In genomic region chr14:37583358-37584210, GRCh38 we compare ENCODE assay signal across 1 cellular context.
TF ChIP-seq lines count a peak whose summit lies in the region.

No MANE protein-coding gene starts in this region.

TF ChIP-seq in HepG2, 621 proteins besides CTCF, POLR2A, EP300 and RAD21 (continued from another document and continues in another):
- TF ChIP-seq ZNF687 (CRISPR knock-in tag; IDR thresholded peaks at IDR 0.05): peak; percentile 81
- peak; percentile 61; the same call in 1 of the 2 replicates for TF ChIP-seq SALL2 (CRISPR knock-in tag; IDR thresholded peaks at IDR 0.05)
- TF ChIP-seq ZNF276 (CRISPR knock-in tag; IDR thresholded peaks at IDR 0.05; ENCODE audit: low read depth): no peak
- TF ChIP-seq REXO4 (CRISPR knock-in tag; IDR thresholded peaks at IDR 0.05; ENCODE audit: borderline replicate concordance): no peak
- TF ChIP-seq ZNF484 (CRISPR knock-in tag; IDR thresholded peaks at IDR 0.05; ENCODE audit: borderline replicate concordance, low read depth): no peak
- no peak for TF ChIP-seq ZNF720 (CRISPR knock-in tag; IDR thresholded peaks at IDR 0.05)
- TF ChIP-seq CCDC6 (CRISPR knock-in tag; IDR thresholded peaks at IDR 0.05): no peak
- TF ChIP-seq ZBTB34 (CRISPR knock-in tag; IDR thresholded peaks at IDR 0.05): no peak
- TF ChIP-seq KMT2B (CRISPR knock-in tag; IDR thresholded peaks at IDR 0.05): peak; percentile 60; the same call in 1 of the 2 replicates
- 0 out of 2 replicates have a peak, but pooled peaks have one; percentile 30 for TF ChIP-seq TFDP2 (CRISPR knock-in tag; IDR thresholded peaks at IDR 0.05)
- TF ChIP-seq RFXANK (CRISPR knock-in tag; IDR thresholded peaks at IDR 0.05): no peak
- TF ChIP-seq ZNF326 (CRISPR knock-in tag; IDR thresholded peaks at IDR 0.05; ENCODE audit: borderline replicate concordance): no peak
- TF ChIP-seq ZNF292 (CRISPR knock-in tag; IDR thresholded peaks at IDR 0.05; ENCODE audit: borderline replicate concordance, low read depth): peak; percentile 84; the same call in 1 of the 2 replicates
- no peak for TF ChIP-seq ZNF891 (CRISPR knock-in tag; IDR thresholded peaks at IDR 0.05)
- TF ChIP-seq CSRNP1 (CRISPR knock-in tag; IDR thresholded peaks at IDR 0.05): no peak
- no peak for TF ChIP-seq SETDB1 (CRISPR knock-in tag; IDR thresholded peaks at IDR 0.05; ENCODE audit: borderline replicate concordance)
- TF ChIP-seq ZBTB46 (CRISPR knock-in tag; IDR thresholded peaks at IDR 0.05; ENCODE audit: borderline replicate concordance): no peak
- TF ChIP-seq MIER3 (CRISPR knock-in tag; IDR thresholded peaks at IDR 0.05; ENCODE audit: borderline replicate concordance): no peak
- no peak for TF ChIP-seq ZNF761 (CRISPR knock-in tag; conservative IDR thresholded peaks at IDR 0.05)
- TF ChIP-seq HIC2 (CRISPR knock-in tag; IDR thresholded peaks at IDR 0.05; ENCODE audit: low read depth): peak; percentile 57; the same call in 1 of the 2 replicates
- TF ChIP-seq ZSCAN22 (CRISPR knock-in tag; IDR thresholded peaks at IDR 0.05): peak; percentile 24; the same call in 1 of the 2 replicates
- TF ChIP-seq RFXAP (CRISPR knock-in tag; IDR thresholded peaks at IDR 0.05; ENCODE audit: borderline replicate concordance): no peak
- TF ChIP-seq IKZF5 (CRISPR knock-in tag; IDR thresholded peaks at IDR 0.05): no peak
- TF ChIP-seq SRY (CRISPR knock-in tag; IDR thresholded peaks at IDR 0.05): peak; percentile 35; the same call in 1 of the 2 replicates
- no peak for TF ChIP-seq BORCS8-MEF2B (CRISPR knock-in tag; IDR thresholded peaks at IDR 0.05)
- TF ChIP-seq SMAD9 (CRISPR knock-in tag; IDR thresholded peaks at IDR 0.05): no peak
- no peak for TF ChIP-seq NFE2 (CRISPR knock-in tag; IDR thresholded peaks at IDR 0.05)
- peak; percentile 65; the same call in 1 of the 2 replicates for TF ChIP-seq HNRNPL (IDR thresholded peaks at IDR 0.05; ENCODE audit: low read depth, low read length)
- no peak; the same call in 1 of the 2 replicates for TF ChIP-seq HIVEP1 (CRISPR knock-in tag; IDR thresholded peaks at IDR 0.05)
- no peak for TF ChIP-seq FOXJ3 (CRISPR knock-in tag; IDR thresholded peaks at IDR 0.05; ENCODE audit: borderline replicate concordance)
- peak; percentile 5; the same call in 1 of the 2 replicates for TF ChIP-seq SALL1 (CRISPR knock-in tag; IDR thresholded peaks at IDR 0.05)
- TF ChIP-seq ZNF337 (CRISPR knock-in tag; IDR thresholded peaks at IDR 0.05; ENCODE audit: borderline replicate concordance, low read depth): no peak
- TF ChIP-seq CREB3 (CRISPR knock-in tag; IDR thresholded peaks at IDR 0.05): 0 out of 2 replicates have a peak, but pooled peaks have one; percentile 43
- no peak; the same call in 1 of the 2 replicates for TF ChIP-seq PAX8 (CRISPR knock-in tag; IDR thresholded peaks at IDR 0.05; ENCODE audit: borderline replicate concordance)
- no peak for TF ChIP-seq CENPBD1 (CRISPR knock-in tag; IDR thresholded peaks at IDR 0.05; ENCODE audit: borderline replicate concordance, low read depth)
- no peak for TF ChIP-seq MTA3 (CRISPR knock-in tag; IDR thresholded peaks at IDR 0.05)
- peak; percentile 81; the same call in 1 of the 2 replicates for TF ChIP-seq ZIK1 (CRISPR knock-in tag; IDR thresholded peaks at IDR 0.05; ENCODE audit: borderline replicate concordance, low read depth)
- TF ChIP-seq ZZZ3 (CRISPR knock-in tag; IDR thresholded peaks at IDR 0.05; ENCODE audit: borderline replicate concordance): no peak
- no peak for TF ChIP-seq TIGD3 (CRISPR knock-in tag; IDR thresholded peaks at IDR 0.05; ENCODE audit: borderline replicate concordance)
- 0 out of 2 replicates have a peak, but pooled peaks have one; percentile 53 for TF ChIP-seq KLF6 (CRISPR knock-in tag; IDR thresholded peaks at IDR 0.05)
- TF ChIP-seq ZNF256 (CRISPR knock-in tag; conservative IDR thresholded peaks at IDR 0.05): no peak
- TF ChIP-seq MAZ (IDR thresholded peaks at IDR 0.05; ENCODE audit: borderline replicate concordance, low read depth, low read length): no peak; the same call in 1 of the 2 replicates
- TF ChIP-seq MAZ (CRISPR knock-in tag; IDR thresholded peaks at IDR 0.05; ENCODE audit: low read depth): peak; percentile 83
